10 cellular contexts compared by ENCODE assay signal in genomic region chr7:25118048-25118753, GRCh38. TPM values are rescaled to one million over a fixed set of nuclear protein-coding genes. Genes with fewer than 3 reads are reported as not detected.
DNase-seq lines count a peak whose midpoint lies in the region; ATAC-seq lines count a peak whose summit lies in the region.
"Had no signal": no experiment of that assay in that cellular context is flagged by ENCODE, and none has a peak within 500 bp of the region (broad histone marks: within the 10 kb centered on the region; RNA-seq: fewer than 3 reads in every experiment).

No MANE protein-coding gene starts in this region.

- H2BK5ac ChIP-seq in neuronal stem cell (ENCODE audit: low read length), result no peak overlapping the region

- H3K36me3 Mint-ChIP-seq in stimulated activated naive CD8-positive, alpha-beta T cell treated with anti-CD3 and anti-CD28 coated beads, Interleukin-15, Interleukin-2, amounts not matched to agents 100 ng/mL and 50 ng/mL, for 24 hours (ENCODE audit: low read depth), result peaks cover 60% of the 10 kb centered on the region
- peaks cover 4% of the 10 kb centered on the region for H3K36me3 Mint-ChIP-seq in IgD-negative memory B cell

- no peaks in the 10 kb centered on the region for H3K79me1 ChIP-seq in neuronal stem cell (ENCODE audit: low read depth, low read length)

- DNase-seq in stimulated activated naive CD8-positive, alpha-beta T cell treated with anti-CD3 and anti-CD28 coated beads, Interleukin-15, Interleukin-2, amounts not matched to agents 100 U/mL and 50 U/mL, for 24 hours, result no peak
- DNase-seq in neuronal stem cell (ENCODE audit: low spot score) (no peak), CD1c-positive myeloid dendritic cell (ENCODE audit: extremely low spot score) (no peak)
- DNase-seq in stimulated activated CD4-positive, alpha-beta T cell treated with anti-CD3 and anti-CD28 coated beads, Interleukin-2, amount 100 ng/mL, for 24 hours, result no peak
- DNase-seq in activated CD8-positive, alpha-beta memory T cell treated with anti-CD3 and anti-CD28 coated beads for 24 hours, result no peak
- DNase-seq: CD4-positive, alpha-beta memory T cell; hypothalamus had no signal

- H3K4me1 ChIP-seq in neuronal stem cell (ENCODE audit: control insufficient read depth in 2 of 2, insufficient read depth in 1 of 2, low read depth in 1 of 2, low read length in 2 of 2), result no peaks in the 10 kb centered on the region

- H2AFZ ChIP-seq in neuronal stem cell (ENCODE audit: low read length), result no peak overlapping the region

- no peak overlapping the region for H4K8ac ChIP-seq in neuronal stem cell (ENCODE audit: low read depth, low read length)

- H3K14ac ChIP-seq in neuronal stem cell (ENCODE audit: low read length), result no peak overlapping the region

- H3K27me3 Mint-ChIP-seq in stimulated activated naive CD8-positive, alpha-beta T cell treated with anti-CD3 and anti-CD28 coated beads, Interleukin-15, Interleukin-2, amounts not matched to agents 100 ng/mL and 50 ng/mL, for 24 hours, result no peaks in the 10 kb centered on the region
- no peaks in the 10 kb centered on the region for H3K27me3 Mint-ChIP-seq in IgD-negative memory B cell
- H3K27me3 Mint-ChIP-seq: CD4-positive, alpha-beta memory T cell had no signal

- H3K4ac ChIP-seq in neuronal stem cell (ENCODE audit: low read length), result no peak overlapping the region

- peaks cover 62% of the 10 kb centered on the region for H3K4me1 Mint-ChIP-seq in stimulated activated naive CD8-positive, alpha-beta T cell treated with anti-CD3 and anti-CD28 coated beads, Interleukin-15, Interleukin-2, amounts not matched to agents 100 ng/mL and 50 ng/mL, for 24 hours (ENCODE audit: low read depth)
- H3K4me1 Mint-ChIP-seq in IgD-negative memory B cell, result peaks cover 17 to 29% (median 22%) of the 10 kb centered on the region in 3 donors

- WGBS in neuronal stem cell (ENCODE audit: extremely low coverage in 2 of 2, insufficient read length in 2 of 2, insufficient replicate concordance in 1 of 2), 2 donors, result no CpG with 5 or more reads among the region's 8 CpGs

- H3K23ac ChIP-seq in neuronal stem cell (ENCODE audit: low read depth, low read length, poor library complexity), result no peak overlapping the region

- H2BK120ac ChIP-seq in neuronal stem cell (ENCODE audit: low read depth, low read length), result no peak overlapping the region

- H3K4me3 ChIP-seq in neuronal stem cell (ENCODE audit: low read length in 2 of 2), result no peak overlapping the region

- no peak overlapping the region for H2AK5ac ChIP-seq in neuronal stem cell (ENCODE audit: low read depth, low read length)

- no peak overlapping the region for H4K91ac ChIP-seq in neuronal stem cell (ENCODE audit: low read depth, low read length, poor library complexity)

- no peak overlapping the region for H3K9ac ChIP-seq in neuronal stem cell (ENCODE audit: low read depth, low read length, poor library complexity)

- H3K27ac Mint-ChIP-seq in stimulated activated naive CD8-positive, alpha-beta T cell treated with anti-CD3 and anti-CD28 coated beads, Interleukin-15, Interleukin-2, amounts not matched to agents 100 ng/mL and 50 ng/mL, for 24 hours, result peak overlapping the region; percentile 76
- peak overlapping the region; percentile 78 to 99 (median 98) for H3K27ac Mint-ChIP-seq in IgD-negative memory B cell

- peaks cover 11 to 47% of the 10 kb centered on the region in 2 donors for H3K36me3 ChIP-seq in neuronal stem cell (replicated peaks in 1 of 2; ENCODE audit: control insufficient read depth in 2 of 2, insufficient read depth in 2 of 2, low read length in 2 of 2)

- H2BK15ac ChIP-seq in neuronal stem cell (ENCODE audit: low read length), result no peak overlapping the region

- no peak for ATAC-seq in stimulated activated naive CD8-positive, alpha-beta T cell treated with anti-CD3 and anti-CD28 coated beads, Interleukin-15, Interleukin-2, amounts not matched to agents 100 U/mL and 50 U/mL, for 24 hours
- peak; percentile 21 for ATAC-seq in HG02642 (IDR thresholded peaks at IDR 0.05; ENCODE audit: poor library complexity, unreplicated experiment)

- H2BK12ac ChIP-seq in neuronal stem cell (ENCODE audit: low read length), result no peak overlapping the region

- H3K9me3 Mint-ChIP-seq in stimulated activated naive CD8-positive, alpha-beta T cell treated with anti-CD3 and anti-CD28 coated beads, Interleukin-15, Interleukin-2, amounts not matched to agents 100 ng/mL and 50 ng/mL, for 24 hours, result no peaks in the 10 kb centered on the region
- no peaks in the 10 kb centered on the region for H3K9me3 Mint-ChIP-seq in IgD-negative memory B cell
- H3K9me3 Mint-ChIP-seq: CD4-positive, alpha-beta memory T cell had no signal

- no peak overlapping the region for H3K4me3 Mint-ChIP-seq in stimulated activated naive CD8-positive, alpha-beta T cell treated with anti-CD3 and anti-CD28 coated beads, Interleukin-15, Interleukin-2, amounts not matched to agents 100 ng/mL and 50 ng/mL, for 24 hours
- peak overlapping the region; percentile 49 to 93 (median 88) for H3K4me3 Mint-ChIP-seq in IgD-negative memory B cell

- H3K27ac ChIP-seq in neuronal stem cell (replicated peaks; ENCODE audit: low read length), result no peak overlapping the region

- H3K27me3 ChIP-seq in neuronal stem cell (ENCODE audit: control insufficient read depth in 3 of 3, insufficient read depth in 3 of 3, low read depth in 1 of 3, low read length in 3 of 3), result no peaks in the 10 kb centered on the region

- H3K18ac ChIP-seq in neuronal stem cell (ENCODE audit: low read length), result no peak overlapping the region

- no peaks in the 10 kb centered on the region for H3K9me3 ChIP-seq in neuronal stem cell (replicated peaks in 1 of 2; ENCODE audit: control insufficient read depth in 2 of 2, insufficient read depth in 1 of 2, low read depth in 1 of 2, low read length in 2 of 2)

- H3K4me2 ChIP-seq in neuronal stem cell (ENCODE audit: insufficient read depth, low read length, poor library complexity, severe bottlenecking), result no peak overlapping the region

RNA-seq across cellular contexts. Expression of gene CYCS, which starts 6.9 kb away (rescaled TPM):
- polyA plus RNA-seq in IgD-negative memory B cell, result 142 TPM
- 86.0 TPM for polyA plus RNA-seq in neuronal stem cell (2013, experiment 1 of 2)
- 89.2 TPM for polyA plus RNA-seq in neuronal stem cell (2013, experiment 2 of 2)
